Comparison of ENCODE assay signal across 8 cellular contexts in the genomic region with DNA sequence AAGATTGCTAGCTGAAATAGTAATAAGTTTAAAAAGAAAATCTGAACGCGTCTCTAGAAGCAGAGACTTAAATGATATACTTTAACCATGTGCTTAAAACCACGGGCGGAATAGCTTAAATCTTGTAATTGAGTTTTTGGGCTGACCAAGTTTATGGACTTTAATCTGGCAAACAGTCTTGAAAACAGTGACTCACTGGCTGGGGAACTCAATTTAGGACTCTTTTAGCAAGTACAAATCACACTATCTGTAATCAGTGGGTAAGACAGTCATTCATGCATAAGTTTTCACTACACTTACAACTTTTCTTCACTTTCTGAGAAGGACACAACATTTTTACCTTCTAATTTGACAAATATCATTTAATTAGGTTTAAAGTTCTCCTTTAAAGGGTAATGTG. TPM values are rescaled to one million over a fixed set of nuclear protein-coding genes. Genes with fewer than 3 reads are reported as not detected.
DNase-seq lines count a peak whose midpoint lies in the region; TF ChIP-seq lines count a peak whose summit lies in the region.

No MANE protein-coding gene starts in this region.

- DNase-seq in activated CD4-positive, alpha-beta memory T cell treated with anti-CD3 and anti-CD28 coated beads for 36 hours: no peak
- DNase-seq in activated CD4-positive, alpha-beta memory T cell treated with anti-CD3 and anti-CD28 coated beads, Interleukin-2, amount 10 ng/mL, durations not matched to agents 7 days and 5 days: no peak
- peak; percentile 45 for DNase-seq in astrocyte of the spinal cord (ENCODE audit: low read depth, low spot score)
- peak; percentile 25 for DNase-seq in kidney epithelial cell (ENCODE audit: low read depth)
- DNase-seq in stromal cell of bone marrow (ENCODE audit: low read depth): peak; percentile 34
- DNase-seq in DMS 273 (lab: John Stamatoyannopoulos, UW; ENCODE audit: unreplicated experiment): no peak
- no peak for DNase-seq in GM13976 (ENCODE audit: low spot score)
- no peak for DNase-seq in CD8-positive, alpha-beta memory T cell

- TF ChIP-seq CTCF in astrocyte of the spinal cord (IDR thresholded peaks at IDR 0.05; ENCODE audit: low read depth, low read length) (no peak), kidney epithelial cell (IDR thresholded peaks at IDR 0.05; ENCODE audit: insufficient read depth, low read length, poor library complexity, severe bottlenecking) (no peak), GM13976 (IDR thresholded peaks at IDR 0.05; ENCODE audit: borderline replicate concordance, control extremely low read depth, extremely low read depth, insufficient read depth, missing control alignments) (no peak)

- H3K4me3 ChIP-seq in astrocyte of the spinal cord (ENCODE audit: low read depth, low read length) (no peak overlapping the region), kidney epithelial cell (ENCODE audit: low read depth, low read length) (no peak overlapping the region)
- H3K4me3 ChIP-seq in CD8-positive, alpha-beta memory T cell (ENCODE audit: low read length): no peak overlapping the region

- peaks cover 19% of the 10 kb centered on the region for H3K27me3 Mint-ChIP-seq in activated CD4-positive, alpha-beta memory T cell treated with anti-CD3 and anti-CD28 coated beads for 36 hours
- H3K27me3 Mint-ChIP-seq in activated CD4-positive, alpha-beta memory T cell treated with anti-CD3 and anti-CD28 coated beads, Interleukin-2, amount 10 ng/mL, durations not matched to agents 7 days and 5 days: peaks cover 27% of the 10 kb centered on the region
- H3K27me3 Mint-ChIP-seq in CD8-positive, alpha-beta memory T cell: peaks cover 13 to 23% of the 10 kb centered on the region in 2 donors

- CTCF ChIA-PET in activated CD4-positive, alpha-beta memory T cell treated with anti-CD3 and anti-CD28 coated beads for 36 hours (lab: Charles Lee): interaction anchor here (1.5 kb wide), 1 partner anchor 11 kb away, joined by 3 read pairs; no protein-coding TSS in a partner anchor
- CTCF ChIA-PET in activated CD4-positive, alpha-beta memory T cell treated with anti-CD3 and anti-CD28 coated beads, Interleukin-2, amount 10 ng/mL, durations not matched to agents 7 days and 5 days (lab: Charles Lee): no interaction called here
- CTCF ChIA-PET in CD8-positive, alpha-beta memory T cell (lab: Charles Lee): interaction anchor here (1.3 to 1.5 kb wide), 2 partner anchors 11 to 243 kb away, joined by 3 to 4 read pairs; no protein-coding TSS in a partner anchor

- peak overlapping the region; percentile 18 for H3K27ac Mint-ChIP-seq in activated CD4-positive, alpha-beta memory T cell treated with anti-CD3 and anti-CD28 coated beads for 36 hours
- H3K27ac Mint-ChIP-seq in activated CD4-positive, alpha-beta memory T cell treated with anti-CD3 and anti-CD28 coated beads, Interleukin-2, amount 10 ng/mL, durations not matched to agents 7 days and 5 days: no peak overlapping the region
- H3K27ac Mint-ChIP-seq in CD8-positive, alpha-beta memory T cell: no peak overlapping the region

- POLR2A ChIA-PET in activated CD4-positive, alpha-beta memory T cell treated with anti-CD3 and anti-CD28 coated beads for 36 hours (lab: Charles Lee): no interaction called here
- POLR2A ChIA-PET in activated CD4-positive, alpha-beta memory T cell treated with anti-CD3 and anti-CD28 coated beads, Interleukin-2, amount 10 ng/mL, durations not matched to agents 7 days and 5 days (lab: Charles Lee): interaction anchor here (0.6 kb wide), 1 partner anchor 26 kb away, joined by 3 read pairs; no protein-coding TSS in a partner anchor
- POLR2A ChIA-PET in CD8-positive, alpha-beta memory T cell (lab: Charles Lee): interaction anchor here (0.6 kb wide), 1 partner anchor 14 kb away, joined by 3 read pairs; no protein-coding TSS in a partner anchor

- H3K36me3 ChIP-seq in kidney epithelial cell (ENCODE audit: control insufficient read depth, insufficient read depth, low read length): peaks cover 2% of the 10 kb centered on the region
- H3K36me3 ChIP-seq in CD8-positive, alpha-beta memory T cell (ENCODE audit: insufficient read depth, low read length): no peaks in the 10 kb centered on the region

- no peaks in the 10 kb centered on the region for H3K27me3 ChIP-seq in kidney epithelial cell (ENCODE audit: control insufficient read depth, insufficient read depth, low read length)
- no peaks in the 10 kb centered on the region for H3K27me3 ChIP-seq in CD8-positive, alpha-beta memory T cell (ENCODE audit: insufficient read depth, low read length, poor library complexity, severe bottlenecking)

- peaks cover 24% of the 10 kb centered on the region for H3K9me3 Mint-ChIP-seq in activated CD4-positive, alpha-beta memory T cell treated with anti-CD3 and anti-CD28 coated beads for 36 hours
- H3K9me3 Mint-ChIP-seq in activated CD4-positive, alpha-beta memory T cell treated with anti-CD3 and anti-CD28 coated beads, Interleukin-2, amount 10 ng/mL, durations not matched to agents 7 days and 5 days: peaks cover 24% of the 10 kb centered on the region
- H3K9me3 Mint-ChIP-seq in CD8-positive, alpha-beta memory T cell: peaks cover 0 to 31% (median 12%) of the 10 kb centered on the region in 5 donors

- in situ Hi-C loops in astrocyte of the spinal cord (cut with HindIII; ENCODE audit: low sequenced_read_pairs) (no loop called here), GM13976 (cut with MboI; ENCODE audit: low sequenced_read_pairs, unreplicated experiment) (no loop called here)

- peaks cover 14% of the 10 kb centered on the region for H3K4me1 Mint-ChIP-seq in activated CD4-positive, alpha-beta memory T cell treated with anti-CD3 and anti-CD28 coated beads for 36 hours (ENCODE audit: low read depth)
- H3K4me1 Mint-ChIP-seq in activated CD4-positive, alpha-beta memory T cell treated with anti-CD3 and anti-CD28 coated beads, Interleukin-2, amount 10 ng/mL, durations not matched to agents 7 days and 5 days: peaks cover 9% of the 10 kb centered on the region
- peaks cover 7 to 11% (median 8%) of the 10 kb centered on the region in 3 donors for H3K4me1 Mint-ChIP-seq in CD8-positive, alpha-beta memory T cell

- peaks cover 26% of the 10 kb centered on the region for H3K36me3 Mint-ChIP-seq in activated CD4-positive, alpha-beta memory T cell treated with anti-CD3 and anti-CD28 coated beads for 36 hours
- H3K36me3 Mint-ChIP-seq in activated CD4-positive, alpha-beta memory T cell treated with anti-CD3 and anti-CD28 coated beads, Interleukin-2, amount 10 ng/mL, durations not matched to agents 7 days and 5 days (ENCODE audit: low read depth): peaks cover 26% of the 10 kb centered on the region
- H3K36me3 Mint-ChIP-seq in CD8-positive, alpha-beta memory T cell: peaks cover 12 to 30% (median 26%) of the 10 kb centered on the region in 3 donors

- H3K4me1 ChIP-seq in CD8-positive, alpha-beta memory T cell (ENCODE audit: insufficient read depth, low read length): no peaks in the 10 kb centered on the region

- intact Hi-C loops in activated CD4-positive, alpha-beta memory T cell treated with anti-CD3 and anti-CD28 coated beads for 36 hours (cut with micrococcal nuclease): no loop called here

- H3K4me3 Mint-ChIP-seq in activated CD4-positive, alpha-beta memory T cell treated with anti-CD3 and anti-CD28 coated beads for 36 hours: no peak overlapping the region
- H3K4me3 Mint-ChIP-seq in activated CD4-positive, alpha-beta memory T cell treated with anti-CD3 and anti-CD28 coated beads, Interleukin-2, amount 10 ng/mL, durations not matched to agents 7 days and 5 days: no peak overlapping the region
- peak overlapping the region in 2 of 7 donors; percentile 19 to 60 for H3K4me3 Mint-ChIP-seq in CD8-positive, alpha-beta memory T cell

- peaks cover 6% of the 10 kb centered on the region for H3K9me3 ChIP-seq in CD8-positive, alpha-beta memory T cell (ENCODE audit: low read length)

- no peak overlapping the region for H3K27ac ChIP-seq in CD8-positive, alpha-beta memory T cell (ENCODE audit: low read depth, low read length)

RNA-seq across cellular contexts. Expression of a gene that starts 26.8 kb away (rescaled TPM):
- 1 to 10 TPM; 6.6 to 7.0 TPM for total RNA-seq in activated CD4-positive, alpha-beta memory T cell treated with anti-CD3 and anti-CD28 coated beads for 36 hours
- total RNA-seq in activated CD4-positive, alpha-beta memory T cell treated with anti-CD3 and anti-CD28 coated beads, Interleukin-2, amount 10 ng/mL, durations not matched to agents 7 days and 5 days: 1 to 10 TPM; 6.1 to 6.7 TPM
- total RNA-seq in kidney epithelial cell: 19.6 and 23.1 TPM in 2 replicates
- 1 to 10 TPM; 5.7 to 6.2 TPM for total RNA-seq in CD8-positive, alpha-beta memory T cell
- 6.2 TPM for polyA plus RNA-seq in CD8-positive, alpha-beta memory T cell

RNA-seq across cellular contexts. Expression of a gene that starts 46.6 kb away (rescaled TPM):
- total RNA-seq in activated CD4-positive, alpha-beta memory T cell treated with anti-CD3 and anti-CD28 coated beads for 36 hours: 10 to 100 TPM; 10.2 to 12.3 TPM
- total RNA-seq in activated CD4-positive, alpha-beta memory T cell treated with anti-CD3 and anti-CD28 coated beads, Interleukin-2, amount 10 ng/mL, durations not matched to agents 7 days and 5 days: 10 to 100 TPM; 21.3 to 21.4 TPM
- total RNA-seq in kidney epithelial cell: 23.4 and 24.8 TPM in 2 replicates
- total RNA-seq in CD8-positive, alpha-beta memory T cell: 1 to 10 TPM; 5.7 TPM
- 11.8 TPM for polyA plus RNA-seq in CD8-positive, alpha-beta memory T cell

Comparison
In these comparisons a context has a peak if more than half of its experiments do, and no peak if none do; other contexts are left out.
1. DNase-seq: peak in astrocyte of the spinal cord (single experiment), kidney epithelial cell (single experiment) and stromal cell of bone marrow (single experiment); none in activated CD4-positive, alpha-beta memory T cell treated with anti-CD3 and anti-CD28 coated beads for 36 hours (single experiment), activated CD4-positive, alpha-beta memory T cell treated with anti-CD3 and anti-CD28 coated beads, Interleukin-2, amount 10 ng/mL, durations not matched to agents 7 days and 5 days (single experiment), DMS 273 (single experiment), GM13976 (single experiment) and CD8-positive, alpha-beta memory T cell (0 of 5).